Comparison of ENCODE assay signal across 25 cellular contexts in the genomic region with DNA sequence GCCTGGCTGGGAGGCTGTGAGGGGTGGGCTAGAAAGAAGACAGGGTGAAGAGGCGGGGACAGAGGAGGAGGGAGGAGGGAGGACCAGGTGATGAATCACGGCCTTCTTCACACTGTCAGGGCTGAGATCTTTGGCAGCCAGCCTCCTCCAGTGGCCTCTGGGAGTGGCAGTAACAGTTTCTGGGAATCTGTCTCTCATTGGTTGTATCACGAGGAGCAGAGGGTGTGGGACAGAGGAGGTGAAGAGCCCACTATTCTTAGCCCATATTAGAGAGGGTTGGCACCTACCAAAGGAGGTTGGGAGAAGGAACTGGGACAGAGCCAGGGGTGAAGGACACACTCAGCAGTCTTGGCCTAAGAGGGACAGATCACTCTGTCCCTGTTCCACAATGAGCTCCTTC. TPM values are rescaled to one million over a fixed set of nuclear protein-coding genes. Genes with fewer than 3 reads are reported as not detected.
DNase-seq lines count a peak whose midpoint lies in the region; ATAC-seq and TF ChIP-seq lines count a peak whose summit lies in the region.
"Had no signal": no experiment of that assay in that cellular context is flagged by ENCODE, and none has a peak within 500 bp of the region (broad histone marks: within the 10 kb centered on the region; RNA-seq: fewer than 3 reads in every experiment).

No MANE protein-coding gene starts in this region.

- intact Hi-C loops in HCT116 (cut with micrococcal nuclease) = no loop called here

- no peaks in the 10 kb centered on the region for H3K36me3 Mint-ChIP-seq in glutamatergic neuron (ENCODE audit: unreplicated experiment)
- no peaks in the 10 kb centered on the region for H3K36me3 Mint-ChIP-seq in CD8-positive, alpha-beta memory T cell
- H3K36me3 Mint-ChIP-seq: activated naive CD4-positive, alpha-beta T cell treated with anti-CD3 and anti-CD28 coated beads, Interleukin-2, amount 50 U/mL, for 24 hours; natural killer cell had no signal

- H3K27me3 ChIP-seq in HCT116 (ENCODE audit: insufficient read depth, low read length) = 0 out of 2 replicates have a peak, but pooled peaks cover 8% of the 10 kb centered on the region
- H3K27me3 ChIP-seq in CD8-positive, alpha-beta memory T cell (ENCODE audit: insufficient read depth, low read length, poor library complexity, severe bottlenecking) = no peaks in the 10 kb centered on the region
- H3K27me3 ChIP-seq: colonic mucosa had no signal

- RAD21 ChIA-PET in HCT116 (lab: Charles Lee; ENCODE audit: low non-redundant PET in 1 of 2, low total read pairs in 2 of 2, uncharacterized antibody in 2 of 2, unreplicated experiment in 2 of 2) = no interaction called here

- CTCF ChIA-PET in HCT116 (lab: Charles Lee) = no interaction called here
- CTCF ChIA-PET in RWPE1 (lab: Yijun Ruan, JAX) = interaction anchor here (0.6 kb wide), 1 partner anchor 21 kb away, joined by 3 read pairs; no protein-coding TSS in a partner anchor
- CTCF ChIA-PET in CD8-positive, alpha-beta memory T cell (lab: Charles Lee) = no interaction called here

- no peak for TF ChIP-seq CTCF in HCT116 (IDR thresholded peaks at IDR 0.05 in 2 of 3, conservative IDR thresholded peaks at IDR 0.05 in 1 of 3; ENCODE audit: borderline replicate concordance in 1 of 3, insufficient read depth in 1 of 3, low read depth in 2 of 3, low read length in 2 of 3)
- TF ChIP-seq CTCF in RWPE1 (conservative IDR thresholded peaks at IDR 0.05; ENCODE audit: low read depth) = no peak
- no peak for TF ChIP-seq CTCF in glutamatergic neuron (IDR thresholded peaks at IDR 0.05; ENCODE audit: partially characterized antibody, unreplicated experiment)

- H3K27me3 Mint-ChIP-seq in glutamatergic neuron (ENCODE audit: unreplicated experiment) = peaks cover 11% of the 10 kb centered on the region
- peaks cover 20 to 45% of the 10 kb centered on the region in 2 donors for H3K27me3 Mint-ChIP-seq in CD8-positive, alpha-beta memory T cell

- H2AFZ ChIP-seq in HCT116 (ENCODE audit: low read depth, low read length, poor library complexity, severe bottlenecking) = no peak overlapping the region

- H3K4me1 ChIP-seq in HCT116 (ENCODE audit: control insufficient read depth in 1 of 2, insufficient read depth in 2 of 2, low read length in 2 of 2) = peaks cover 0 to 6% of the 10 kb centered on the region in 2 experiments; a peak in 1 of 4 replicates
- no peaks in the 10 kb centered on the region for H3K4me1 ChIP-seq in CD8-positive, alpha-beta memory T cell (ENCODE audit: insufficient read depth, low read length)
- H3K4me1 ChIP-seq: colonic mucosa, transverse colon had no signal

- H3K9ac ChIP-seq in HCT116 (ENCODE audit: low read length) = no peak overlapping the region

- H3K27ac ChIP-seq in HCT116 (ENCODE audit: low read depth, low read length) = no peak overlapping the region
- no peak overlapping the region for H3K27ac ChIP-seq in RWPE1
- no peak overlapping the region for H3K27ac ChIP-seq in CD8-positive, alpha-beta memory T cell (ENCODE audit: low read depth, low read length)
- H3K27ac ChIP-seq: C4-2B, colonic mucosa, transverse colon had no signal

- no peak overlapping the region for H3K4me2 ChIP-seq in HCT116 (ENCODE audit: low read length)

- no peaks in the 10 kb centered on the region for H3K79me2 ChIP-seq in HCT116 (ENCODE audit: insufficient read depth, low read length)

- H3K4me3 ChIP-seq in HCT116 (replicated peaks in 1 of 2; ENCODE audit: low read depth in 1 of 2, low read length in 2 of 2) = no peak overlapping the region
- no peak overlapping the region for H3K4me3 ChIP-seq in CD8-positive, alpha-beta memory T cell (ENCODE audit: low read length)
- H3K4me3 ChIP-seq: colonic mucosa, transverse colon had no signal

- DNase-seq in Daoy (ENCODE audit: low read depth) (peak; percentile 65), HCT116 (ENCODE audit: low read depth, low spot score) (no peak), RWPE1 (ENCODE audit: low spot score) (peak; percentile 26), glutamatergic neuron (no peak), NOMO-1 treated with DMSO at 0.1 percent for 48 hours (lab: John Stamatoyannopoulos, UW; ENCODE audit: unreplicated experiment) (no peak)
- DNase-seq in CD8-positive, alpha-beta memory T cell = no peak
- DNase-seq: activated CD4-positive, CD25-positive, alpha-beta regulatory T cell treated with anti-CD3 and anti-CD28 coated beads, Interleukin-2, amount 50 U/mL, for 72 hours; activated T-cell treated with anti-CD3 and anti-CD28 coated beads, Interleukin-2, amount 50 U/mL, for 4 hours; colonic mucosa; Karpas-422; mesendoderm; natural killer cell; NCI-H1105; NCI-H2107; NCI-H526 treated with DMSO at 0.1 percent for 48 hours; stimulated activated naive CD8-positive, alpha-beta T cell treated with anti-CD3 and anti-CD28 coated beads, Interleukin-15, Interleukin-2, amounts not matched to agents 100 U/mL and 50 U/mL, for 24 hours; transverse colon had no signal

- H3K9me3 Mint-ChIP-seq in glutamatergic neuron (ENCODE audit: unreplicated experiment) = peaks cover 8% of the 10 kb centered on the region
- peaks cover 0 to 2% (median 0%) of the 10 kb centered on the region in 5 donors for H3K9me3 Mint-ChIP-seq in CD8-positive, alpha-beta memory T cell
- H3K9me3 Mint-ChIP-seq: activated naive CD4-positive, alpha-beta T cell treated with anti-CD3 and anti-CD28 coated beads, Interleukin-2, amount 50 U/mL, for 24 hours; activated T-cell treated with anti-CD3 and anti-CD28 coated beads, Interleukin-2, amount 50 U/mL, for 4 hours; natural killer cell had no signal

- H3K9me2 ChIP-seq in HCT116 (ENCODE audit: insufficient read depth) = no peaks in the 10 kb centered on the region

- H3K4me1 Mint-ChIP-seq in glutamatergic neuron (ENCODE audit: low read depth, unreplicated experiment) = peaks cover 7% of the 10 kb centered on the region
- H3K4me1 Mint-ChIP-seq in CD8-positive, alpha-beta memory T cell = no peaks in the 10 kb centered on the region
- H3K4me1 Mint-ChIP-seq: natural killer cell had no signal

- BruUV-seq in HCT116 (replicated peaks; lab: Mats Ljungman, UMichigan) = no TSS peak

- no peak for TF ChIP-seq RAD21 in HCT116 (IDR thresholded peaks at IDR 0.05; ENCODE audit: low read depth)

- H3K27ac Mint-ChIP-seq in glutamatergic neuron (ENCODE audit: unreplicated experiment) = peak overlapping the region; percentile 43
- no peak overlapping the region for H3K27ac Mint-ChIP-seq in CD8-positive, alpha-beta memory T cell
- H3K27ac Mint-ChIP-seq: activated naive CD4-positive, alpha-beta T cell treated with anti-CD3 and anti-CD28 coated beads, Interleukin-2, amount 50 U/mL, for 24 hours; natural killer cell; progenitor cell of endocrine pancreas had no signal

- no peak for TF ChIP-seq POLR2A in HCT116 (IDR thresholded peaks at IDR 0.05; ENCODE audit: borderline replicate concordance, extremely low read depth, insufficient read depth, insufficient read length)

- peak; percentile 72 for ATAC-seq in HCT116
- ATAC-seq in GM19324 (IDR thresholded peaks at IDR 0.05; ENCODE audit: low FRiP score, unreplicated experiment) = no peak
- ATAC-seq: activated T-cell treated with anti-CD3 and anti-CD28 coated beads, Interleukin-2, amount 50 U/mL, for 4 hours; natural killer cell; stimulated activated naive CD8-positive, alpha-beta T cell treated with anti-CD3 and anti-CD28 coated beads, Interleukin-15, Interleukin-2, amounts not matched to agents 100 U/mL and 50 U/mL, for 24 hours had no signal

- H3K36me3 ChIP-seq in HCT116 (ENCODE audit: control insufficient read depth in 1 of 2, insufficient read depth in 2 of 2, low read length in 2 of 2) = no peaks in the 10 kb centered on the region
- H3K36me3 ChIP-seq in CD8-positive, alpha-beta memory T cell (ENCODE audit: insufficient read depth, low read length) = no peaks in the 10 kb centered on the region
- H3K36me3 ChIP-seq: colonic mucosa, transverse colon had no signal

- POLR2A ChIA-PET in HCT116 (lab: Charles Lee) = interaction anchor here (0.6 kb wide), 1 partner anchor 395 kb away, joined by 3 read pairs; no protein-coding TSS in a partner anchor
- POLR2A ChIA-PET in RWPE1 (lab: Yijun Ruan, JAX; ENCODE audit: low non-redundant PET) = no interaction called here
- POLR2A ChIA-PET in CD8-positive, alpha-beta memory T cell (lab: Charles Lee) = interaction anchor here (0.6 kb wide), 1 partner anchor 606 kb away, joined by 3 read pairs; no protein-coding TSS in a partner anchor

- H3K9me3 ChIP-seq in HCT116 (ENCODE audit: control insufficient read depth in 1 of 2, insufficient read depth in 1 of 2, low read depth in 1 of 2, low read length in 2 of 2) = no peaks in the 10 kb centered on the region
- H3K9me3 ChIP-seq in CD8-positive, alpha-beta memory T cell (ENCODE audit: low read length) = no peaks in the 10 kb centered on the region
- H3K9me3 ChIP-seq: colonic mucosa, transverse colon had no signal

- no peak overlapping the region for H3K4me3 Mint-ChIP-seq in glutamatergic neuron (ENCODE audit: unreplicated experiment)
- no peak overlapping the region for H3K4me3 Mint-ChIP-seq in CD8-positive, alpha-beta memory T cell
- H3K4me3 Mint-ChIP-seq: activated naive CD4-positive, alpha-beta T cell treated with anti-CD3 and anti-CD28 coated beads, Interleukin-2, amount 50 U/mL, for 24 hours; activated T-cell treated with anti-CD3 and anti-CD28 coated beads, Interleukin-2, amount 50 U/mL, for 4 hours; natural killer cell had no signal

- no peaks in the 10 kb centered on the region for H4K20me1 ChIP-seq in HCT116 (ENCODE audit: insufficient read depth)

TF ChIP-seq in HCT116, 20 proteins besides CTCF, POLR2A, EP300 and RAD21 (continues in another document):
- TF ChIP-seq SRF (IDR thresholded peaks at IDR 0.05; ENCODE audit: low read depth) = no peak
- TF ChIP-seq SIN3A (IDR thresholded peaks at IDR 0.05; ENCODE audit: low read depth) = no peak
- TF ChIP-seq EZH2 (IDR thresholded peaks at IDR 0.05) = no peak
- TF ChIP-seq EZH2phosphoT487 (IDR thresholded peaks at IDR 0.05; ENCODE audit: borderline replicate concordance) = no peak
- TF ChIP-seq EGR1 (IDR thresholded peaks at IDR 0.05; ENCODE audit: low read depth) = no peak
- no peak for TF ChIP-seq JUND (IDR thresholded peaks at IDR 0.05)
- no peak for TF ChIP-seq CBX3 (IDR thresholded peaks at IDR 0.05; ENCODE audit: low read depth)
- TF ChIP-seq, protein P1, sequence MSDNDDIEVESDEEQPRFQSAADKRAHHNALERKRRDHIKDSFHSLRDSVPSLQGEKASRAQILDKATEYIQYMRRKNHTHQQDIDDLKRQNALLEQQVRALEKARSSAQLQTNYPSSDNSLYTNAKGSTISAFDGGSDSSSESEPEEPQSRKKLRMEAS (IDR thresholded peaks at IDR 0.05) = no peak
- no peak for TF ChIP-seq SP1 (IDR thresholded peaks at IDR 0.05; ENCODE audit: low read depth)
- no peak for TF ChIP-seq ZFX (IDR thresholded peaks at IDR 0.05)
- TF ChIP-seq CEBPB (IDR thresholded peaks at IDR 0.05; ENCODE audit: low read depth) = no peak
- TF ChIP-seq ELF1 (IDR thresholded peaks at IDR 0.05; ENCODE audit: borderline replicate concordance, low read depth) = no peak

RNA-seq across cellular contexts. Expression of a gene that starts 9.6 kb away (rescaled TPM):
- total RNA-seq in Daoy (2014; rRNA removed; shearing (Covaris generic)) = not detected in 2 replicates
- not detected for total RNA-seq in HCT116 (2021; ENCODE audit: unreplicated experiment)
- not detected in 2 replicates for polyA plus RNA-seq in HCT116 (2012)
- not detected for total RNA-seq in glutamatergic neuron (ENCODE audit: unreplicated experiment)
- total RNA-seq in CD8-positive, alpha-beta memory T cell = not detected
- not detected for polyA plus RNA-seq in CD8-positive, alpha-beta memory T cell
- total RNA-seq: activated T-cell treated with anti-CD3 and anti-CD28 coated beads, Interleukin-2, amount 50 U/mL, for 4 hours; colonic mucosa; fibroblast of villous mesenchyme; HT1080; kidney epithelial cell; natural killer cell; progenitor cell of endocrine pancreas; skeletal muscle tissue; transverse colon had no signal

Comparison
In these comparisons a context has a peak if more than half of its experiments do, and no peak if none do; other contexts are left out.
1. DNase-seq: peak in Daoy (single experiment) and RWPE1 (single experiment); none in HCT116 (single experiment), glutamatergic neuron (single experiment), CD8-positive, alpha-beta memory T cell (0 of 5) and NOMO-1 treated with DMSO at 0.1 percent for 48 hours (single experiment).